ENCODE assay signal across 1 cellular context in genomic region chr1:28343405-28343804, GRCh38.
A peak's percentile ranks its signal among the peaks of the same experiment; 100 is the strongest.
TF ChIP-seq lines count a peak whose summit lies in the region.

No MANE protein-coding gene starts in this region.

TF ChIP-seq in IMR-90, 13 proteins besides CTCF, POLR2A, EP300 and RAD21:
- TF ChIP-seq MAFK (IDR thresholded peaks at IDR 0.05; ENCODE audit: low read depth, low read length) (peak; percentile 44; the same call in 1 of the 2 replicates), RCOR1 (IDR thresholded peaks at IDR 0.05; ENCODE audit: insufficient replicate concordance, low read length) (no peak)
